Comparison of ENCODE assay signal across 9 cellular contexts in the genomic region with DNA sequence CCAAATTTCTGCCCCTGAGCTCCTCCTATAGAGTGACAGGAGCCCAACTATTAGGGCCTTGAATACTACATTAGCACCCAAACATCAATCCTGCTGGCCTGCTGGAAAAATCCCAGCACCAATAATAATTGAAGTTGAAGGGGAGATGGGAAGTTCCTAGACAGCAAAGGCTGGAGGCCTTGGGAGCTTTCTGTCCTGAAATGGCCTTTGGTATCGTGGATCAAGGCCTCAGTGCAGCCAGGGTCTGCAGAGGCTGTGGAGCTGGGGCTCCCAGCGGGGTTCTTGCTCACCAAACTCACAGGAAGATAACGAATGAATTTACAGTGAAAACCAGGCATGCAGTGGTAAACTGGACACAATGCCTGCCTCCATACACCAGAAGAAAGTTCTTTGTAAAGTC. TPM values are rescaled to one million over a fixed set of nuclear protein-coding genes. Genes with fewer than 3 reads are reported as not detected.
DNase-seq lines count a peak whose midpoint lies in the region; ATAC-seq and TF ChIP-seq lines count a peak whose summit lies in the region.
"Had no signal": no experiment of that assay in that cellular context is flagged by ENCODE, and none has a peak within 500 bp of the region (broad histone marks: within the 10 kb centered on the region; RNA-seq: fewer than 3 reads in every experiment).

No MANE protein-coding gene starts in this region.

- no peaks in the 10 kb centered on the region for H3K36me3 Mint-ChIP-seq in activated T-cell treated with anti-CD3 and anti-CD28 coated beads, Interleukin-2, amount 50 U/mL, for 72 hours (ENCODE audit: insufficient read depth in 2 of 2)
- H3K36me3 Mint-ChIP-seq in MCF 10A (ENCODE audit: insufficient read depth, unreplicated experiment) = peaks cover 19% of the 10 kb centered on the region
- H3K36me3 Mint-ChIP-seq in glutamatergic neuron (ENCODE audit: unreplicated experiment) = no peaks in the 10 kb centered on the region

- no peak for DNase-seq in activated T-cell treated with anti-CD3 and anti-CD28 coated beads, Interleukin-2, amount 50 U/mL, for 72 hours
- no peak for DNase-seq in activated T-cell treated with anti-CD3 and anti-CD28 coated beads, Interleukin-2, amount 50 U/mL, for 48 hours
- no peak for DNase-seq in MCF 10A (ENCODE audit: unreplicated experiment)
- no peak for DNase-seq in thyroid gland
- no peak for DNase-seq in SKM-1 (lab: John Stamatoyannopoulos, UW; ENCODE audit: unreplicated experiment)
- no peak for DNase-seq in glutamatergic neuron

- TF ChIP-seq CTCF in MCF 10A (IDR thresholded peaks at IDR 0.05; ENCODE audit: unreplicated experiment) (no peak), thyroid gland (IDR thresholded peaks at IDR 0.05) (no peak), glutamatergic neuron (IDR thresholded peaks at IDR 0.05; ENCODE audit: partially characterized antibody, unreplicated experiment) (no peak)

- H3K9ac ChIP-seq in muscle layer of colon (ENCODE audit: low read length) = no peak overlapping the region

- intact Hi-C loops in MCF 10A (cut with micrococcal nuclease) (no loop called here), thyroid gland (cut with DNase I) (no loop called here)

- POLR2A ChIA-PET in MCF 10A (lab: Yijun Ruan, JAX) = interaction anchor here (1.0 to 8.5 kb wide), 13 partner anchors 10 to 290 kb away, joined by 3 to 189 read pairs (median 6); a partner anchor contains a TSS

- peak overlapping the region in 1 of 2 donors; percentile 47 for H3K4me3 Mint-ChIP-seq in activated T-cell treated with anti-CD3 and anti-CD28 coated beads, Interleukin-2, amount 50 U/mL, for 72 hours
- H3K4me3 Mint-ChIP-seq in MCF 10A (ENCODE audit: unreplicated experiment) (no peak overlapping the region), glutamatergic neuron (ENCODE audit: unreplicated experiment) (no peak overlapping the region)

- H3K27me3 ChIP-seq in muscle layer of colon (ENCODE audit: control insufficient read depth in 1 of 2, insufficient read depth in 2 of 2, low read length in 2 of 2) (no peaks in the 10 kb centered on the region), thyroid gland (no peaks in the 10 kb centered on the region)

- H3K4me3 ChIP-seq in muscle layer of colon (ENCODE audit: low read depth in 1 of 2, low read length in 2 of 2) (no peak overlapping the region), thyroid gland (replicated peaks in 1 of 3) (no peak overlapping the region)

- no peak for ATAC-seq in activated T-cell treated with anti-CD3 and anti-CD28 coated beads, Interleukin-2, amount 50 U/mL, for 72 hours (replicated peaks in 1 of 2)
- ATAC-seq in GM21786 (IDR thresholded peaks at IDR 0.05; ENCODE audit: unreplicated experiment) = no peak

- no peaks in the 10 kb centered on the region for H3K9me3 ChIP-seq in muscle layer of colon (ENCODE audit: low read length)
- no peaks in the 10 kb centered on the region for H3K9me3 ChIP-seq in thyroid gland

- BruUV-seq in MCF 10A (replicated peaks; lab: Mats Ljungman, UMichigan) = no TSS peak

- H3K27ac Mint-ChIP-seq in activated T-cell treated with anti-CD3 and anti-CD28 coated beads, Interleukin-2, amount 50 U/mL, for 72 hours = peak overlapping the region; percentile 86
- H3K27ac Mint-ChIP-seq in MCF 10A (ENCODE audit: low read depth, unreplicated experiment) (peak overlapping the region; percentile 98), glutamatergic neuron (ENCODE audit: unreplicated experiment) (no peak overlapping the region)

- H3K4me1 ChIP-seq in muscle layer of colon (ENCODE audit: insufficient read depth, low read length) = peaks cover 44% of the 10 kb centered on the region
- peaks cover 46 to 66% of the 10 kb centered on the region in 2 donors for H3K4me1 ChIP-seq in thyroid gland

- H3K36me3 ChIP-seq in muscle layer of colon (ENCODE audit: insufficient read depth, low read length) (no peaks in the 10 kb centered on the region), thyroid gland (no peaks in the 10 kb centered on the region)

- 81 to 85% methylated on average over 3 of the region's 3 CpGs for WGBS in thyroid gland, 2 donors

- TF ChIP-seq POLR2A in thyroid gland (IDR thresholded peaks at IDR 0.05) = no peak

- H3K9me3 Mint-ChIP-seq in activated T-cell treated with anti-CD3 and anti-CD28 coated beads, Interleukin-2, amount 50 U/mL, for 72 hours = no peaks in the 10 kb centered on the region
- H3K9me3 Mint-ChIP-seq in MCF 10A (ENCODE audit: unreplicated experiment) (no peaks in the 10 kb centered on the region), glutamatergic neuron (ENCODE audit: unreplicated experiment) (no peaks in the 10 kb centered on the region)

- H3K27ac ChIP-seq in muscle layer of colon (ENCODE audit: low read depth, low read length) (peak overlapping the region; percentile 63), thyroid gland (peak overlapping the region; percentile 75 to 83 (median 81))

- H3K4me1 Mint-ChIP-seq in activated T-cell treated with anti-CD3 and anti-CD28 coated beads, Interleukin-2, amount 50 U/mL, for 72 hours (ENCODE audit: low read depth) = peaks cover 27% of the 10 kb centered on the region
- peaks cover 44% of the 10 kb centered on the region for H3K4me1 Mint-ChIP-seq in MCF 10A (ENCODE audit: insufficient read depth, unreplicated experiment)
- peaks cover 3% of the 10 kb centered on the region for H3K4me1 Mint-ChIP-seq in glutamatergic neuron (ENCODE audit: low read depth, unreplicated experiment)

- H3K27me3 Mint-ChIP-seq in activated T-cell treated with anti-CD3 and anti-CD28 coated beads, Interleukin-2, amount 50 U/mL, for 72 hours (ENCODE audit: low read depth) = no peaks in the 10 kb centered on the region
- H3K27me3 Mint-ChIP-seq in MCF 10A (ENCODE audit: insufficient read depth, unreplicated experiment) (no peaks in the 10 kb centered on the region), glutamatergic neuron (ENCODE audit: unreplicated experiment) (peaks cover 7% of the 10 kb centered on the region)

- CTCF ChIA-PET in MCF 10A (lab: Yijun Ruan, JAX) = interaction anchor here (0.5 to 5.2 kb wide), 8 partner anchors 9 to 290 kb away, joined by 3 to 56 read pairs (median 6); a partner anchor contains a TSS

RNA-seq across cellular contexts. Expression of a gene that starts 9.2 kb away (rescaled TPM):
- 10 to 100 TPM; 21.3 to 21.6 TPM for total RNA-seq in activated T-cell treated with anti-CD3 and anti-CD28 coated beads, Interleukin-2, amount 50 U/mL, for 72 hours
- total RNA-seq in MCF 10A (2022) = 164 and 165 TPM in 2 replicates
- 10 to 100 TPM; 22.2 to 48.3 (median 30.8) TPM for total RNA-seq in thyroid gland
- 133 TPM for total RNA-seq in glutamatergic neuron (ENCODE audit: unreplicated experiment)

RNA-seq across cellular contexts. Expression of a gene that starts 47.7 kb away (rescaled TPM):
- total RNA-seq in activated T-cell treated with anti-CD3 and anti-CD28 coated beads, Interleukin-2, amount 50 U/mL, for 72 hours = 100 to 1,000 TPM; 826 to 905 TPM
- total RNA-seq in MCF 10A (2022) = 395 and 505 TPM in 2 replicates
- 100 to 1,000 TPM; 423 to 557 (median 455) TPM for total RNA-seq in thyroid gland
- 526 TPM for total RNA-seq in glutamatergic neuron (ENCODE audit: unreplicated experiment)

RNA-seq across cellular contexts. Expression of a gene that starts 52.8 kb away (rescaled TPM):
- 10 to 100 TPM; 22.8 to 28.2 TPM for total RNA-seq in activated T-cell treated with anti-CD3 and anti-CD28 coated beads, Interleukin-2, amount 50 U/mL, for 72 hours
- total RNA-seq in MCF 10A (2022) (26.0 and 26.7 TPM in 2 replicates), thyroid gland (10 to 100 TPM; 54.7 to 75.9 (median 61.5) TPM), glutamatergic neuron (ENCODE audit: unreplicated experiment) (26.7 TPM)

RNA-seq across cellular contexts. Expression of a gene that starts 56.5 kb away (rescaled TPM):
- under 1 TPM; 0.19 to 0.30 TPM for total RNA-seq in activated T-cell treated with anti-CD3 and anti-CD28 coated beads, Interleukin-2, amount 50 U/mL, for 72 hours
- total RNA-seq in MCF 10A (2022) = not detected in 2 replicates
- 1 to 10 TPM in 1 of 4 donors, under 1 TPM in 3; 0.59 to 1.7 (median 0.73) TPM for total RNA-seq in thyroid gland
- 0.64 TPM for total RNA-seq in glutamatergic neuron (ENCODE audit: unreplicated experiment)
- total RNA-seq: kidney epithelial cell had no signal

RNA-seq across cellular contexts. Expression of a gene that starts 56.6 kb away (rescaled TPM):
- total RNA-seq in activated T-cell treated with anti-CD3 and anti-CD28 coated beads, Interleukin-2, amount 50 U/mL, for 72 hours = 10 to 100 TPM; 43.4 to 47.9 TPM
- 87.5 and 97.6 TPM in 2 replicates for total RNA-seq in MCF 10A (2022)
- total RNA-seq in thyroid gland = 10 to 100 TPM; 19.7 to 88.9 (median 55.2) TPM
- 68.3 TPM for total RNA-seq in glutamatergic neuron (ENCODE audit: unreplicated experiment)
